Comparison of ENCODE assay signal across 11 cellular contexts in genomic region chr2:121283670-121284245, GRCh38. TPM values are rescaled to one million over a fixed set of nuclear protein-coding genes. Genes with fewer than 3 reads are reported as not detected.
DNase-seq lines count a peak whose midpoint lies in the region; ATAC-seq, FAIRE-seq and TF ChIP-seq lines count a peak whose summit lies in the region.
"Had no signal": no experiment of that assay in that cellular context is flagged by ENCODE, and none has a peak within 500 bp of the region (broad histone marks: within the 10 kb centered on the region; RNA-seq: fewer than 3 reads in every experiment).

No MANE protein-coding gene starts in this region.

- H2BK12ac ChIP-seq in H1 (ENCODE audit: low read depth, low read length) (no peak overlapping the region), neuronal stem cell (ENCODE audit: low read length) (no peak overlapping the region)

- no peak overlapping the region for H3K56ac ChIP-seq in H1 (replicated peaks; ENCODE audit: insufficient read length, low read depth, low read length)

- peaks cover 37% of the 10 kb centered on the region for H3K4me1 Mint-ChIP-seq in Calu3 (ENCODE audit: low read depth, unreplicated experiment)

- 74% methylated on average over 6 of the region's 6 CpGs; no CpG with 5 or more reads in 1 of the 2 experiments for WGBS in H1 (ENCODE audit: extremely low coverage in 1 of 2, insufficient coverage in 1 of 2, insufficient read length in 1 of 2, insufficient replicate concordance in 2 of 2, low coverage in 1 of 2, low lambda C conversion rate in 2 of 2, missing lambda C conversion rate in 1 of 2), 2 experiments
- no CpG with 5 or more reads among the region's 6 CpGs for WGBS in neuronal stem cell (ENCODE audit: extremely low coverage in 2 of 2, insufficient read length in 2 of 2, insufficient replicate concordance in 1 of 2), 2 donors

- H3K36me3 ChIP-seq in H1 (ENCODE audit: control insufficient read depth in 2 of 4, insufficient read depth in 4 of 4, low read length in 3 of 4) = no peaks in the 10 kb centered on the region
- no peaks in the 10 kb centered on the region for H3K36me3 ChIP-seq in neuronal stem cell (replicated peaks in 1 of 2; ENCODE audit: control insufficient read depth in 2 of 2, insufficient read depth in 2 of 2, low read length in 2 of 2)
- H3K36me3 ChIP-seq in SJCRH30 = no peaks in the 10 kb centered on the region

- no peak for ATAC-seq in GM18502 (IDR thresholded peaks at IDR 0.05; ENCODE audit: poor library complexity, unreplicated experiment)
- no peak for ATAC-seq in GM21619 (IDR thresholded peaks at IDR 0.05; ENCODE audit: unreplicated experiment)
- ATAC-seq: activated CD4-positive, CD25-positive, alpha-beta regulatory T cell treated with anti-CD3 and anti-CD28 coated beads, Interleukin-2, amount 50 U/mL, for 24 hours had no signal

- TF ChIP-seq RAD21 in H1 (IDR thresholded peaks at IDR 0.05 in 1 of 2, conservative IDR thresholded peaks at IDR 0.05 in 1 of 2; ENCODE audit: low read depth in 2 of 2, low read length in 2 of 2) = no peak

- H4K91ac ChIP-seq in H1 (replicated peaks; ENCODE audit: insufficient read length, low read length) (no peak overlapping the region), neuronal stem cell (ENCODE audit: low read depth, low read length, poor library complexity) (no peak overlapping the region)

- no peak overlapping the region for H4K8ac ChIP-seq in H1 (ENCODE audit: extremely low read depth, insufficient read depth, low read length)
- no peak overlapping the region for H4K8ac ChIP-seq in neuronal stem cell (ENCODE audit: low read depth, low read length)

- CTCF ChIA-PET in Calu3 (lab: Charles Lee) = interaction anchor here (1.2 kb wide), 2 partner anchors 72 to 155 kb away, joined by 3 to 6 read pairs; no protein-coding TSS in a partner anchor
- CTCF ChIA-PET in H1 (lab: Charles Lee; ENCODE audit: partially characterized antibody) = interaction anchor here (0.7 to 1.6 kb wide), 4 partner anchors 14 to 152 kb away, joined by 3 to 5 read pairs (median 4); no protein-coding TSS in a partner anchor

- peaks cover 45% of the 10 kb centered on the region for H3K36me3 Mint-ChIP-seq in Calu3 (ENCODE audit: insufficient read depth, unreplicated experiment)

- no peak overlapping the region for H3K18ac ChIP-seq in H1 (ENCODE audit: extremely low read depth, low read length)
- H3K18ac ChIP-seq in neuronal stem cell (ENCODE audit: low read length) = no peak overlapping the region

- H2BK15ac ChIP-seq in H1 (ENCODE audit: low read length) (no peak overlapping the region), neuronal stem cell (ENCODE audit: low read length) (no peak overlapping the region)

- intact Hi-C loops in Calu3 (cut with micrococcal nuclease; ENCODE audit: unreplicated experiment) = loop anchor here (10.0 kb wide), 1 partner anchor 149 kb away; no protein-coding TSS in a partner anchor

- H3K79me1 ChIP-seq in H1 (ENCODE audit: low read depth, low read length) = no peaks in the 10 kb centered on the region
- no peaks in the 10 kb centered on the region for H3K79me1 ChIP-seq in neuronal stem cell (ENCODE audit: low read depth, low read length)

- H4K20me1 ChIP-seq in H1 (replicated peaks in 1 of 2; ENCODE audit: control insufficient read depth in 1 of 2, insufficient read depth in 2 of 2, low read length in 2 of 2) = peaks cover 0 to 2% of the 10 kb centered on the region in 2 experiments

- H3K27ac ChIP-seq in H1 (ENCODE audit: low read depth, low read length) (no peak overlapping the region), neuronal stem cell (replicated peaks; ENCODE audit: low read length) (no peak overlapping the region), SJCRH30 (no peak overlapping the region)
- H3K27ac ChIP-seq: dorsolateral prefrontal cortex had no signal

- H3K79me2 ChIP-seq in H1 (ENCODE audit: control insufficient read depth in 1 of 2, insufficient read depth in 2 of 2, low read length in 2 of 2) = no peaks in the 10 kb centered on the region

- H3K23ac ChIP-seq in H1 (ENCODE audit: insufficient read length) (no peak overlapping the region), neuronal stem cell (ENCODE audit: low read depth, low read length, poor library complexity) (no peak overlapping the region)

- no peak for TF ChIP-seq EP300 in H1 (IDR thresholded peaks at IDR 0.05; ENCODE audit: borderline replicate concordance in 1 of 2, low read depth in 2 of 2, low read length in 2 of 2)

- no peak overlapping the region for H4K5ac ChIP-seq in H1 (ENCODE audit: insufficient read length, low read depth, low read length)

- FAIRE-seq in H1 (lab: Jason Lieb, UNC) = peak; percentile 48

- H3K4me3 Mint-ChIP-seq in Calu3 (ENCODE audit: low read depth, unreplicated experiment) = peak overlapping the region; percentile 88

- no peak overlapping the region for H2BK20ac ChIP-seq in H1 (ENCODE audit: low read length)

- no peak overlapping the region for H2BK5ac ChIP-seq in H1 (ENCODE audit: low read depth, low read length)
- no peak overlapping the region for H2BK5ac ChIP-seq in neuronal stem cell (ENCODE audit: low read length)

- no peaks in the 10 kb centered on the region for H3K9me3 ChIP-seq in H1 (ENCODE audit: insufficient read depth in 2 of 2, low read depth in 1 of 2, low read length in 1 of 2)
- H3K9me3 ChIP-seq in neuronal stem cell (replicated peaks in 1 of 2; ENCODE audit: control insufficient read depth in 2 of 2, insufficient read depth in 1 of 2, low read depth in 1 of 2, low read length in 2 of 2) = no peaks in the 10 kb centered on the region
- H3K9me3 ChIP-seq in SJCRH30 (replicated peaks) = no peaks in the 10 kb centered on the region

- H3K4me3 ChIP-seq in H1 (ENCODE audit: extremely low read depth in 1 of 4, insufficient read depth in 2 of 4, low read depth in 3 of 4, low read length in 4 of 4) (peak overlapping the region in 3 of 4 experiments; percentile 48 to 82 (median 49); a peak in 5 of 8 replicates), neuronal stem cell (ENCODE audit: low read length in 2 of 2) (no peak overlapping the region), SJCRH30 (no peak overlapping the region)

- H3K9me3 Mint-ChIP-seq in Calu3 (ENCODE audit: low read depth, unreplicated experiment) = no peaks in the 10 kb centered on the region

- no peak for TF ChIP-seq POLR2A in H1 (IDR thresholded peaks at IDR 0.05; ENCODE audit: control extremely low read depth in 1 of 2, low read depth in 2 of 2, low read length in 2 of 2)

- no peaks in the 10 kb centered on the region for H3K27me3 Mint-ChIP-seq in Calu3 (ENCODE audit: unreplicated experiment)

- TF ChIP-seq CTCF in Calu3 (IDR thresholded peaks at IDR 0.05; ENCODE audit: unreplicated experiment) = no peak
- no peak for TF ChIP-seq CTCF in H1 (IDR thresholded peaks at IDR 0.05; ENCODE audit: control extremely low read depth in 1 of 3, insufficient read depth in 1 of 3, low read depth in 1 of 3, low read length in 3 of 3)

- H3K4me2 ChIP-seq in H1 (ENCODE audit: insufficient read depth in 1 of 2, low read depth in 2 of 2, low read length in 2 of 2) (peak overlapping the region; percentile 61 to 87), neuronal stem cell (ENCODE audit: insufficient read depth, low read length, poor library complexity, severe bottlenecking) (peak overlapping the region; percentile 86)

- H3K27me3 ChIP-seq in H1 (replicated peaks in 1 of 4; ENCODE audit: control insufficient read depth in 3 of 4, extremely low read depth in 1 of 4, insufficient read depth in 3 of 4, low read length in 3 of 4) = peaks cover 7 to 37% (median 30%) of the 10 kb centered on the region in 4 experiments
- peaks cover 13 to 80% (median 37%) of the 10 kb centered on the region in 3 experiments for H3K27me3 ChIP-seq in neuronal stem cell (ENCODE audit: control insufficient read depth in 3 of 3, insufficient read depth in 3 of 3, low read depth in 1 of 3, low read length in 3 of 3)
- H3K27me3 ChIP-seq in SJCRH30 = no peaks in the 10 kb centered on the region

- H2AK5ac ChIP-seq in H1 (ENCODE audit: low read depth, low read length) (no peak overlapping the region), neuronal stem cell (ENCODE audit: low read depth, low read length) (no peak overlapping the region)

- H3K23me2 ChIP-seq in H1 (ENCODE audit: low read depth, low read length) = peaks cover 11% of the 10 kb centered on the region; the same call in 1 of the 2 replicates

- H3K27ac Mint-ChIP-seq in Calu3 (ENCODE audit: unreplicated experiment) = peak overlapping the region; percentile 77

- no peak overlapping the region for H3K9ac ChIP-seq in H1 (replicated peaks in 1 of 4; ENCODE audit: extremely low read depth in 1 of 4, low read depth in 3 of 4, low read length in 3 of 4)
- H3K9ac ChIP-seq in neuronal stem cell (ENCODE audit: low read depth, low read length, poor library complexity) = no peak overlapping the region

- no peak overlapping the region for H3K4ac ChIP-seq in H1 (replicated peaks; ENCODE audit: insufficient read length, low read depth, low read length)
- H3K4ac ChIP-seq in neuronal stem cell (ENCODE audit: low read length) = no peak overlapping the region

- BruUV-seq in Calu3 (replicated peaks; lab: Mats Ljungman, UMichigan) = TSS peak; percentile 54

- H3K4me1 ChIP-seq in H1 (replicated peaks in 1 of 4; ENCODE audit: control insufficient read depth in 3 of 4, insufficient read depth in 4 of 4, low read length in 3 of 4) (peaks cover 0 to 3% (median 0%) of the 10 kb centered on the region in 4 experiments; a peak in 1 of 7 replicates), neuronal stem cell (ENCODE audit: control insufficient read depth in 2 of 2, insufficient read depth in 1 of 2, low read depth in 1 of 2, low read length in 2 of 2) (no peaks in the 10 kb centered on the region), SJCRH30 (no peaks in the 10 kb centered on the region)

- H3K14ac ChIP-seq in H1 (ENCODE audit: insufficient read length) (no peak overlapping the region), neuronal stem cell (ENCODE audit: low read length) (no peak overlapping the region)

- DNase-seq in Calu3 (peak; percentile 23), M059J (ENCODE audit: low read depth) (peak; percentile 32), H1 (ENCODE audit: low read depth in 1 of 2, low spot score in 2 of 2) (no peak), neuronal stem cell (ENCODE audit: low spot score) (no peak), NCI-H1105 treated with DMSO at 0.1 percent for 48 hours (lab: John Stamatoyannopoulos, UW) (no peak), SJCRH30 (no peak)
- DNase-seq: dorsolateral prefrontal cortex, NCI-H1092 treated with DMSO at 0.1 percent for 48 hours had no signal

- H2AFZ ChIP-seq in H1 (ENCODE audit: low read length) (no peak overlapping the region; the same call in 1 of the 2 replicates), neuronal stem cell (ENCODE audit: low read length) (peak overlapping the region; percentile 79)

- POLR2A ChIA-PET in H1 (lab: Charles Lee; ENCODE audit: partially characterized antibody) = interaction anchor here (0.6 kb wide), 1 partner anchor 44 kb away, joined by 3 read pairs; no protein-coding TSS in a partner anchor

- H2BK120ac ChIP-seq in H1 (replicated peaks; ENCODE audit: low read depth, low read length) (no peak overlapping the region), neuronal stem cell (ENCODE audit: low read depth, low read length) (no peak overlapping the region)

RNA-seq across cellular contexts. Expression of gene TFCP2L1, which starts 1.2 kb away (rescaled TPM):
- total RNA-seq in Calu3 (2022) = 21.1 and 29.8 TPM in 2 replicates
- 0.12 TPM in 1 of 2 replicates, not detected in the other for total RNA-seq in M059J (2014; rRNA removed; shearing (Covaris generic))
- 3.2 and 3.8 TPM in 2 replicates for total RNA-seq in H1 (2021; fragmentation: NEBNext Ultra II Directional; extraction: Animal tissue kit (Norgen Biotek cat#: 25700))
- polyA plus RNA-seq in H1 (2011; rRNA removed) = 1.5 and 4.0 TPM in 2 replicates
- polyA plus RNA-seq in H1 (2011; cell fraction: cytosol; rRNA removed) = 2.2 TPM
- 3.4 TPM for polyA plus RNA-seq in H1 (2011; cell fraction: nucleus; rRNA removed)
- polyA plus RNA-seq in H1 (2012, experiment 1 of 2) = 0.93 to 1.4 TPM (median 1.0 TPM) in 4 replicates
- polyA plus RNA-seq in H1 (2012, experiment 2 of 2) = 0.24 TPM
- polyA plus RNA-seq in H1 (2013, experiment 1 of 2) = 1.6 TPM
- polyA plus RNA-seq in H1 (2013, experiment 2 of 2) = 1.5 TPM
- 2.9 and 7.2 TPM in 2 replicates for polyA minus RNA-seq in H1 (2011; rRNA and poly(A)+ RNA removed)
- 1.7 TPM for polyA minus RNA-seq in H1 (2011; cell fraction: cytosol; rRNA and poly(A)+ RNA removed)
- 1.00 TPM for polyA minus RNA-seq in H1 (2011; cell fraction: nucleus; rRNA and poly(A)+ RNA removed)
- 0.01 TPM for polyA plus RNA-seq in neuronal stem cell (2013, experiment 1 of 2)
- 0.03 TPM for polyA plus RNA-seq in neuronal stem cell (2013, experiment 2 of 2)
- total RNA-seq in SJCRH30 (2014; rRNA removed; shearing (Covaris generic)) = 0.05 and 0.08 TPM in 2 replicates

Comparison
In these comparisons a context has a peak if more than half of its experiments do, and no peak if none do; other contexts are left out.
1. DNase-seq: peak in Calu3 (single experiment) and M059J (single experiment); none in H1 (0 of 2), neuronal stem cell (single experiment), NCI-H1105 treated with DMSO at 0.1 percent for 48 hours (single experiment) and SJCRH30 (0 of 2).
2. H3K4me3 ChIP-seq: peak in H1 (3 of 4); none in neuronal stem cell (0 of 2) and SJCRH30 (single experiment).